Comparison of ENCODE assay signal across 7 cellular contexts in the genomic region with DNA sequence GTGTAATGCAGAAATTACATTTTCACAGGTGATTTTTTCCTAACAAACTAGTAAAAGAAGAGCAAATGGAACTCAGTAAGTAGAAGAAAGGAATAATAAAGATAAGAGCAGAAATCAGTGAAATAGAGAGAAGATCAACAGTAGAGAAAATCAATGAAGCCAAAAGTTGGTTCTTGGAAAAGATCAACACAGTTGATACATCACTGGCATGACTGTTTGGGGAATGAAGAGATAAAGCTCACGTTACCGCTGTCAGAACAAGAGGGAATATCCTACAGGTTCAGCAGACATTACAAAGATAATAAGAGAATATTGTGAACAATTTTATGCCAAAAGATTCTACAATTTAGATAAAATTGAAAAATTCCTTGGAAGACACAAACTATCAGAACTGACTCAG.
"Had no signal": no experiment of that assay in that cellular context is flagged by ENCODE, and none has a peak within 500 bp of the region (broad histone marks: within the 10 kb centered on the region; RNA-seq: fewer than 3 reads in every experiment).

No MANE protein-coding gene starts in this region.

- H3K4me3 ChIP-seq: GM23338 had no signal

- H3K4me2 ChIP-seq: GM23338 had no signal

- H3K27ac Mint-ChIP-seq: GM23338, H9, IgD-negative memory B cell had no signal

- H2AFZ ChIP-seq: GM23338 had no signal

- H3K4me1 Mint-ChIP-seq: IgD-negative memory B cell had no signal

- H3K27me3 Mint-ChIP-seq: IgD-negative memory B cell had no signal

- FAIRE-seq: H1, H54, HTR-8/SVneo had no signal

- H3K4me3 Mint-ChIP-seq: GM23338, H9, IgD-negative memory B cell had no signal

- DNase-seq: H9, HCEC 1CT had no signal

- ATAC-seq: GM23338 had no signal

- H3K9me3 Mint-ChIP-seq: H9 had no signal
